ENCODE assay signal across 1 cellular context in genomic region chr20:63743210-63743970, GRCh38.
TF ChIP-seq lines count a peak whose summit lies in the region.

No MANE protein-coding gene starts in this region.

TF ChIP-seq in GM12878, 131 proteins besides CTCF, POLR2A, EP300 and RAD21:
- TF ChIP-seq TARDBP (IDR thresholded peaks at IDR 0.05; ENCODE audit: borderline replicate concordance) = no peak
- no peak for TF ChIP-seq BCL3 (IDR thresholded peaks at IDR 0.05; ENCODE audit: borderline replicate concordance, insufficient read depth, low read depth, low read length, poor library complexity, severe bottlenecking)
- TF ChIP-seq CREB1 (IDR thresholded peaks at IDR 0.05; ENCODE audit: low read depth) = no peak
- TF ChIP-seq TCF3 (IDR thresholded peaks at IDR 0.05; ENCODE audit: borderline replicate concordance, insufficient read depth, low read depth, low read length) = 0 out of 2 replicates have a peak, but pooled peaks have one; percentile 15
- no peak for TF ChIP-seq SIN3A (IDR thresholded peaks at IDR 0.05; ENCODE audit: low read depth, low read length)
- TF ChIP-seq CBX3 (IDR thresholded peaks at IDR 0.05; ENCODE audit: borderline replicate concordance, low read depth) = no peak
- no peak for TF ChIP-seq NRF1 (conservative IDR thresholded peaks at IDR 0.05; ENCODE audit: low read depth, low read length)
- TF ChIP-seq IRF4 (IDR thresholded peaks at IDR 0.05; ENCODE audit: low read depth, low read length) = no peak
- no peak for TF ChIP-seq NFIC (IDR thresholded peaks at IDR 0.05; ENCODE audit: low read depth, low read length)
